8 cellular contexts compared by ENCODE assay signal in the genomic region with DNA sequence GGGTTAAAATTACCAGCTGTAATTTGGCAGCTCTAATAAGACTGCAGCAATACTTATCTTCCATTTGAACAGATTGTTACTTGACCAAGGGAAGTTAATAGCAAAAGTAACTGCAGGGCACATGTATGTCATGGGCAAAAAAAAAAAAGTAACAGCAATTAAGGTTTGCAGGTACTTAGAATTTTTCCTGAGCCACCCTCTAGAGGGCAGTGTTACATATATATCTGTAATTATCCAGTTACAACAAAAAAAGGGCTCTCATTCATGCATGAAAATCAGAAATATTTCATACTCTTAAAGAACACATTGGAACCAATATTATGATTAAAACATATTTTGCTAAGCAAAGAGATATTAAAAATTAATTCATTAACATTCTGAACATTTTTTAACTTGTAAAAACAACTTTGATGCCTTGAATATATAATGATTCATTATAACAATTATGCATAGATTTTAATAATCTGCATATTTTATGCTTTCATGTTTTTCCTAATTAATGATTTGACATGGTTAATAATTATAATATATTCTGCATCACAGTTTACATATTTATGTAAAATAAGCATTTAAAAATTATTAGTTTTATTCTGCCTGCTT.
DNase-seq lines count a peak whose midpoint lies in the region; TF ChIP-seq lines count a peak whose summit lies in the region.

No MANE protein-coding gene starts in this region.

- no peak overlapping the region for H3K4me3 ChIP-seq in HEK293 (ENCODE audit: low read depth, low read length)

- POLR2A ChIA-PET in HEK293 (lab: Yijun Ruan, JAX), result no interaction called here

- no peaks in the 10 kb centered on the region for H3K27me3 Mint-ChIP-seq in T-helper 2 cell treated with Interferon-gamma antibody and Interleukin-4, amounts not matched to agents 5 μg/mL and 100 μg/mL, for 36 hours (ENCODE audit: low read depth)

- DNase-seq in activated CD8-positive, alpha-beta memory T cell treated with anti-CD3 and anti-CD28 coated beads, Interleukin-2, amount 50 U/mL, for 4 hours, result peak; percentile 18
- no peak for DNase-seq in activated CD8-positive, alpha-beta memory T cell treated with anti-CD3 and anti-CD28 coated beads, Interleukin-2, amount 50 U/mL, for 48 hours
- peak; percentile 18 for DNase-seq in NCI-H526 treated with DMSO at 0.1 percent for 48 hours (lab: John Stamatoyannopoulos, UW)
- peak; percentile 62 for DNase-seq in astrocyte of the hippocampus (ENCODE audit: low read depth, low spot score)
- DNase-seq in left kidney (ENCODE audit: low read depth, low spot score), result peak; percentile 51
- no peak for DNase-seq in T-helper 2 cell treated with Interferon-gamma antibody and Interleukin-4, amounts not matched to agents 5 μg/mL and 100 μg/mL, for 36 hours (ENCODE audit: low spot score)
- no peak for DNase-seq in activated effector memory CD4-positive, alpha-beta T cell treated with Interleukin-2 at 50 U/mL for 16 hours

- no peak overlapping the region for H3K27ac Mint-ChIP-seq in T-helper 2 cell treated with Interferon-gamma antibody and Interleukin-4, amounts not matched to agents 5 μg/mL and 100 μg/mL, for 36 hours

- peaks cover 5% of the 10 kb centered on the region; the same call in 1 of the 2 replicates for H3K4me1 ChIP-seq in HEK293 (ENCODE audit: control insufficient read depth, insufficient read depth, low read length)

- peaks cover 8% of the 10 kb centered on the region for H3K4me1 Mint-ChIP-seq in T-helper 2 cell treated with Interferon-gamma antibody and Interleukin-4, amounts not matched to agents 5 μg/mL and 100 μg/mL, for 36 hours (ENCODE audit: low read depth)

- no peak for TF ChIP-seq CTCF in HEK293 (tag by site-specific recombination; IDR thresholded peaks at IDR 0.05)

- H3K27ac ChIP-seq in HEK293 (ENCODE audit: extremely low read depth, low read depth, low read length), result no peak overlapping the region

- H3K9me3 ChIP-seq in HEK293 (ENCODE audit: control insufficient read depth, insufficient read depth, low read depth, low read length), result no peaks in the 10 kb centered on the region

- H3K4me3 Mint-ChIP-seq in T-helper 2 cell treated with Interferon-gamma antibody and Interleukin-4, amounts not matched to agents 5 μg/mL and 100 μg/mL, for 36 hours, result no peak overlapping the region

- H3K36me3 ChIP-seq in HEK293 (ENCODE audit: control insufficient read depth in 2 of 2, insufficient read depth in 1 of 2, low read length in 2 of 2), result peaks cover 8 to 16% of the 10 kb centered on the region in 2 experiments; a peak in 2 of 3 replicates

- H3K9me3 Mint-ChIP-seq in T-helper 2 cell treated with Interferon-gamma antibody and Interleukin-4, amounts not matched to agents 5 μg/mL and 100 μg/mL, for 36 hours, result no peaks in the 10 kb centered on the region

- peaks cover 14% of the 10 kb centered on the region for H3K36me3 Mint-ChIP-seq in T-helper 2 cell treated with Interferon-gamma antibody and Interleukin-4, amounts not matched to agents 5 μg/mL and 100 μg/mL, for 36 hours (ENCODE audit: low read depth)

- CTCF ChIA-PET in HEK293 (lab: Yijun Ruan, JAX), result interaction anchor here (0.5 to 2.3 kb wide), 12 partner anchors 9 to 303 kb away, joined by 3 to 14 read pairs (median 4); no protein-coding TSS in a partner anchor

TF ChIP-seq in HEK293, 187 proteins besides CTCF, POLR2A, EP300 and RAD21:
- TF ChIP-seq ZNF37A (tag by site-specific recombination; IDR thresholded peaks at IDR 0.05) (0 out of 2 replicates have a peak, but pooled peaks have one; percentile 3), ZEB2 (tag by site-specific recombination; IDR thresholded peaks at IDR 0.05) (0 out of 2 replicates have a peak, but pooled peaks have one; percentile 22), ZNF174 (tag by site-specific recombination; IDR thresholded peaks at IDR 0.05) (no peak), TRIM28 (IDR thresholded peaks at IDR 0.05; ENCODE audit: borderline replicate concordance, low read length) (0 out of 2 replicates have a peak, but pooled peaks have one; percentile 14), ZNF654 (tag by site-specific recombination; IDR thresholded peaks at IDR 0.05; ENCODE audit: low read depth) (peak; percentile 54), ZNF132 (tag by site-specific recombination; IDR thresholded peaks at IDR 0.05; ENCODE audit: borderline replicate concordance) (no peak), ZNF362 (tag by site-specific recombination; IDR thresholded peaks at IDR 0.05) (0 out of 2 replicates have a peak, but pooled peaks have one; percentile 48), ZBTB44 (tag by site-specific recombination; IDR thresholded peaks at IDR 0.05) (0 out of 2 replicates have a peak, but pooled peaks have one; percentile 3)
- TF ChIP-seq, protein P1, sequence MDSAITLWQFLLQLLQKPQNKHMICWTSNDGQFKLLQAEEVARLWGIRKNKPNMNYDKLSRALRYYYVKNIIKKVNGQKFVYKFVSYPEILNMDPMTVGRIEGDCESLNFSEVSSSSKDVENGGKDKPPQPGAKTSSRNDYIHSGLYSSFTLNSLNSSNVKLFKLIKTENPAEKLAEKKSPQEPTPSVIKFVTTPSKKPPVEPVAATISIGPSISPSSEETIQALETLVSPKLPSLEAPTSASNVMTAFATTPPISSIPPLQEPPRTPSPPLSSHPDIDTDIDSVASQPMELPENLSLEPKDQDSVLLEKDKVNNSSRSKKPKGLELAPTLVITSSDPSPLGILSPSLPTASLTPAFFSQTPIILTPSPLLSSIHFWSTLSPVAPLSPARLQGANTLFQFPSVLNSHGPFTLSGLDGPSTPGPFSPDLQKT (IDR thresholded peaks at IDR 0.05; ENCODE audit: borderline replicate concordance, low read depth, low read length), result no peak

Comparison
In these comparisons a context has a peak if more than half of its experiments do, and no peak if none do; other contexts are left out.
1. DNase-seq: peak in activated CD8-positive, alpha-beta memory T cell treated with anti-CD3 and anti-CD28 coated beads, Interleukin-2, amount 50 U/mL, for 4 hours (single experiment), NCI-H526 treated with DMSO at 0.1 percent for 48 hours (single experiment), astrocyte of the hippocampus (single experiment) and left kidney (single experiment); none in activated CD8-positive, alpha-beta memory T cell treated with anti-CD3 and anti-CD28 coated beads, Interleukin-2, amount 50 U/mL, for 48 hours (single experiment), T-helper 2 cell treated with Interferon-gamma antibody and Interleukin-4, amounts not matched to agents 5 μg/mL and 100 μg/mL, for 36 hours (single experiment) and activated effector memory CD4-positive, alpha-beta T cell treated with Interleukin-2 at 50 U/mL for 16 hours (single experiment).